In the genomic region with DNA sequence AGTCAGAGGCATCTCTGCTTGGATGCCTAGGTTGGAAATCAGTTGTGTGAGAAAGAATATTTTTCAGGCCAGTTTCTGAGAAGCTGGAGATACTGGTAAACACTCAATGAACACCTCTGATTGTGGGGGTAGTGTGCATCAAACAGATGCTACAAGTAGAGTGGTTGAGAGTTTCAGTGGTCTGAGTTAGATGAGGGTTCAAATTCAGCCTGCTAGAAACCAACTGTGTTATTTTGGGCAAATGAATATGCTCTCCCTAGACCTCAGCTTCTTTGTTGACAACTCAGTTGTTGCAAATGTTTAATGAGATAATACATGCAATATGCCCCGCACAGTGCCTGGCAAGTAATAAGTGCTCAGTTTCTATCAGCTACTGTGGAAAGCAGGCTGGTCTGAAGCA, we compare ENCODE assay signal across 32 cellular contexts. TPM values are rescaled to one million over a fixed set of nuclear protein-coding genes. Genes with fewer than 3 reads are reported as not detected.
"Had no signal": no experiment of that assay in that cellular context is flagged by ENCODE, and none has a peak within 500 bp of the region (broad histone marks: within the 10 kb centered on the region; RNA-seq: fewer than 3 reads in every experiment).

No MANE protein-coding gene starts in this region.

- DNase-seq: Karpas-422, KG1, NCI-H1048, NCI-H1092 treated with DMSO at 0.1 percent for 48 hours, NCI-H1105 treated with DMSO at 0.1 percent for 48 hours, NCI-H1417, NCI-H1436, NCI-H146, NCI-H1694, NCI-H187, NCI-H1930, NCI-H2029 treated with DMSO at 0.1 percent for 48 hours, NCI-H2081 treated with DMSO at 0.1 percent for 48 hours, NCI-H2107, NCI-H2171, NCI-H226, NCI-H446 treated with DMSO at 0.1 percent for 48 hours, NCI-H510A, NCI-H524, NCI-H526, NCI-H69, NCI-H748 treated with DMSO at 0.1 percent for 48 hours, NCI-H82, PC-9, SHP77 treated with DMSO at 0.1 percent for 48 hours, SK-N-SH, SW 1271 had no signal

- H3K4me2 ChIP-seq: PC-9, SK-N-SH had no signal

- H3K9ac ChIP-seq: SK-N-SH had no signal

- H3K27me3 ChIP-seq: SJSA1 had no signal

- ATAC-seq: Panc1, Right ventricle myocardium inferior had no signal

- H3K27ac ChIP-seq: PC-9, RWPE1, SJSA1 had no signal

- H3K36me3 ChIP-seq: SJSA1 had no signal

- H3K9me3 ChIP-seq: SJSA1, SK-N-SH had no signal

- H2AFZ ChIP-seq: PC-9 had no signal

- H3K4me3 ChIP-seq: PC-9, SJSA1 had no signal

RNA-seq across cellular contexts. Expression of gene MAF, which starts 25.2 kb away (rescaled TPM):
- total RNA-seq: OCI-LY7, PC-9 had no signal
